1 cellular context compared by ENCODE assay signal in the genomic region with DNA sequence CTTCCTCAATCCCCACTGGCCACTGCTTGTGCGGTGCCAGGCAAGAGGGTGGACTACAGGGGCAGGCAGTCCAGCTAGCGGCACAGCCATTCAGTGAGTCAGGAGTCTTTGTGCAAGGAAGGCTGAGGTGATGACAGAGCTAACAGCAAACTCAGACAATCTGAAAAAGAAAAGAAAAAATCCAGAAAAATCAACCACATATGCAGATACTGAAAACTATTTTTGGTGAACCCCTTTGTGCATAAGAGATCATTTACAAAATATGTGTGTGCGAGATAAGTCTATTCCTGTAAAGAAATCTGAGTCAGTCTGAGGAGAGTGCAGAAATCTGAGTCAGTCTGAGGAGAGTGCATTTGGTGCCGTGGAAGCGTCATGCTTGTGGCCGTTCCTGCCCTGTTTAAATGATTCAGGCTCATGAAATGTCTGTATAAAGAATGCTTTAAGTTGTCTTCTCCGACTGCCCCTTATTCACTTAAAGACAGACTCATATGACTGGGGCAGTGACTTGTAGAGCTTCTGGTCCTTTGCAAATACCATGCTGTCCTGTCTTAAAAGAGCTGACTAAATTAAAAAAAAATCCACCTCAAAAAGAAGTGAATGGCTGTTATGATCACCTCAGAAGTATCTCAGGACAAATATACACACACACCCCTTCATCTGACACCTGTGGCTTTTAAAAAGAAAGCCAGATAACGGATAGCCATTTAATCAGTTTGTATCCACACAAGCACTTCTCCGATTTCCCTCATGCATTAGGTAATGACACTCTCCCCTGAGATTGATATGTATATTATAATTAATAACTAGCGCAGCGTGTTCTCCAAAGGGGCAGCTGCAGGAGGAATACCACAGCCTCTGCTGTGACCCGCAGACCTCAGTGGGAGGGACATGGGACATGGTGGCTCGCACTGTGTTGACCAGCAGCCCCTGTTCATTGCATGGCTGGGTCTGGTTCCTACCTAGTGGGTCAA.
TF ChIP-seq lines count a peak whose summit lies in the region.

No MANE protein-coding gene starts in this region.

TF ChIP-seq in HEK293, 187 proteins besides CTCF, POLR2A, EP300 and RAD21 (continued from another document and continues in another):
- TF ChIP-seq, protein P1, sequence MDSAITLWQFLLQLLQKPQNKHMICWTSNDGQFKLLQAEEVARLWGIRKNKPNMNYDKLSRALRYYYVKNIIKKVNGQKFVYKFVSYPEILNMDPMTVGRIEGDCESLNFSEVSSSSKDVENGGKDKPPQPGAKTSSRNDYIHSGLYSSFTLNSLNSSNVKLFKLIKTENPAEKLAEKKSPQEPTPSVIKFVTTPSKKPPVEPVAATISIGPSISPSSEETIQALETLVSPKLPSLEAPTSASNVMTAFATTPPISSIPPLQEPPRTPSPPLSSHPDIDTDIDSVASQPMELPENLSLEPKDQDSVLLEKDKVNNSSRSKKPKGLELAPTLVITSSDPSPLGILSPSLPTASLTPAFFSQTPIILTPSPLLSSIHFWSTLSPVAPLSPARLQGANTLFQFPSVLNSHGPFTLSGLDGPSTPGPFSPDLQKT (IDR thresholded peaks at IDR 0.05; ENCODE audit: borderline replicate concordance, low read depth, low read length), result no peak
- TF ChIP-seq SP3 (tag by site-specific recombination; IDR thresholded peaks at IDR 0.05) (no peak), KLF7 (tag by site-specific recombination; IDR thresholded peaks at IDR 0.05; ENCODE audit: borderline replicate concordance) (no peak; the same call in 1 of the 2 replicates), ZNF776 (tag by site-specific recombination; IDR thresholded peaks at IDR 0.05; ENCODE audit: borderline replicate concordance) (no peak), SALL2 (tag by site-specific recombination; IDR thresholded peaks at IDR 0.05; ENCODE audit: borderline replicate concordance) (no peak), KLF9 (tag by site-specific recombination; IDR thresholded peaks at IDR 0.05; ENCODE audit: low read depth) (peak; percentile 29; the same call in 1 of the 2 replicates), INSM2 (tag by site-specific recombination; IDR thresholded peaks at IDR 0.05) (no peak; the same call in 1 of the 2 replicates), ZNF335 (tag by site-specific recombination; conservative IDR thresholded peaks at IDR 0.05) (no peak), ZBTB26 (tag by site-specific recombination; optimal IDR thresholded peaks at IDR 0.05) (no peak), ZNF394 (tag by site-specific recombination; IDR thresholded peaks at IDR 0.05; ENCODE audit: borderline replicate concordance) (peak; percentile 35; the same call in 1 of the 2 replicates), ZNF692 (tag by site-specific recombination; IDR thresholded peaks at IDR 0.05) (no peak), ZNF473 (tag by site-specific recombination; IDR thresholded peaks at IDR 0.05) (no peak), OSR2 (tag by site-specific recombination; IDR thresholded peaks at IDR 0.05) (peak; percentile 77; the same call in 1 of the 2 replicates), ZFP69B (tag by site-specific recombination; IDR thresholded peaks at IDR 0.05) (no peak), ZNF704 (tag by site-specific recombination; IDR thresholded peaks at IDR 0.05) (no peak), ZNF433 (tag by site-specific recombination; IDR thresholded peaks at IDR 0.05; ENCODE audit: low read depth) (no peak), ZNF354C (tag by site-specific recombination; IDR thresholded peaks at IDR 0.05; ENCODE audit: borderline replicate concordance, low read depth) (no peak), KLF10 (tag by site-specific recombination; IDR thresholded peaks at IDR 0.05) (peak; percentile 94), ZIC2 (tag by site-specific recombination; IDR thresholded peaks at IDR 0.05) (peak; percentile 95), ZNF521 (tag by site-specific recombination; IDR thresholded peaks at IDR 0.05) (no peak), SCRT1 (tag by site-specific recombination; IDR thresholded peaks at IDR 0.05; ENCODE audit: borderline replicate concordance) (peak; percentile 89), ZNF658 (tag by site-specific recombination; IDR thresholded peaks at IDR 0.05) (no peak), OVOL3 (tag by site-specific recombination; IDR thresholded peaks at IDR 0.05) (peak; percentile 71; the same call in 1 of the 2 replicates), TCF7L2 (IDR thresholded peaks at IDR 0.05; ENCODE audit: borderline replicate concordance, low read depth, low read length) (no peak), ZNF623 (tag by site-specific recombination; IDR thresholded peaks at IDR 0.05) (no peak)
- TF ChIP-seq, protein P2, sequence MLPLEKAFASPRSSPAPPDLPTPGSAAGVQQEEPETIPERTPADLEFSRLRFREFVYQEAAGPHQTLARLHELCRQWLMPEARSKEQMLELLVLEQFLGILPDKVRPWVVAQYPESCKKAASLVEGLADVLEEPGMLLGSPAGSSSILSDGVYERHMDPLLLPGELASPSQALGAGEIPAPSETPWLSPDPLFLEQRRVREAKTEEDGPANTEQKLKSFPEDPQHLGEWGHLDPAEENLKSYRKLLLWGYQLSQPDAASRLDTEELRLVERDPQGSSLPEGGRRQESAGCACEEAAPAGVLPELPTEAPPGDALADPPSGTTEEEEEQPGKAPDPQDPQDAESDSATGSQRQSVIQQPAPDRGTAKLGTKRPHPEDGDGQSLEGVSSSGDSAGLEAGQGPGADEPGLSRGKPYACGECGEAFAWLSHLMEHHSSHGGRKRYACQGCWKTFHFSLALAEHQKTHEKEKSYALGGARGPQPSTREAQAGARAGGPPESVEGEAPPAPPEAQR (tag by site-specific recombination; IDR thresholded peaks at IDR 0.05), result no peak
- TF ChIP-seq, protein P3, sequence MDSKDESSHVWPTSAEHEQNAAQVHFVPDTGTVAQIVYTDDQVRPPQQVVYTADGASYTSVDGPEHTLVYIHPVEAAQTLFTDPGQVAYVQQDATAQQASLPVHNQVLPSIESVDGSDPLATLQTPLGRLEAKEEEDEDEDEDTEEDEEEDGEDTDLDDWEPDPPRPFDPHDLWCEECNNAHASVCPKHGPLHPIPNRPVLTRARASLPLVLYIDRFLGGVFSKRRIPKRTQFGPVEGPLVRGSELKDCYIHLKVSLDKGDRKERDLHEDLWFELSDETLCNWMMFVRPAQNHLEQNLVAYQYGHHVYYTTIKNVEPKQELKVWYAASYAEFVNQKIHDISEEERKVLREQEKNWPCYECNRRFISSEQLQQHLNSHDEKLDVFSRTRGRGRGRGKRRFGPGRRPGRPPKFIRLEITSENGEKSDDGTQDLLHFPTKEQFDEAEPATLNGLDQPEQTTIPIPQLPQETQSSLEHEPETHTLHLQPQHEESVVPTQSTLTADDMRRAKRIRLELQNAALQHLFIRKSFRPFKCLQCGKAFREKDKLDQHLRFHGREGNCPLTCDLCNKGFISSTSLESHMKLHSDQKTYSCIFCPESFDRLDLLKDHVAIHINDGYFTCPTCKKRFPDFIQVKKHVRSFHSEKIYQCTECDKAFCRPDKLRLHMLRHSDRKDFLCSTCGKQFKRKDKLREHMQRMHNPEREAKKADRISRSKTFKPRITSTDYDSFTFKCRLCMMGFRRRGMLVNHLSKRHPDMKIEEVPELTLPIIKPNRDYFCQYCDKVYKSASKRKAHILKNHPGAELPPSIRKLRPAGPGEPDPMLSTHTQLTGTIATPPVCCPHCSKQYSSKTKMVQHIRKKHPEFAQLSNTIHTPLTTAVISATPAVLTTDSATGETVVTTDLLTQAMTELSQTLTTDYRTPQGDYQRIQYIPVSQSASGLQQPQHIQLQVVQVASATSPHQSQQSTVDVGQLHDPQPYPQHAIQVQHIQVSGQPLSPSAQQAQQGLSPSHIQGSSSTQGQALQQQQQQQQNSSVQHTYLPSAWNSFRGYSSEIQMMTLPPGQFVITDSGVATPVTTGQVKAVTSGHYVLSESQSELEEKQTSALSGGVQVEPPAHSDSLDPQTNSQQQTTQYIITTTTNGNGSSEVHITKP (tag by site-specific recombination; IDR thresholded peaks at IDR 0.05), result no peak; the same call in 1 of the 2 replicates
- TF ChIP-seq, protein P4, sequence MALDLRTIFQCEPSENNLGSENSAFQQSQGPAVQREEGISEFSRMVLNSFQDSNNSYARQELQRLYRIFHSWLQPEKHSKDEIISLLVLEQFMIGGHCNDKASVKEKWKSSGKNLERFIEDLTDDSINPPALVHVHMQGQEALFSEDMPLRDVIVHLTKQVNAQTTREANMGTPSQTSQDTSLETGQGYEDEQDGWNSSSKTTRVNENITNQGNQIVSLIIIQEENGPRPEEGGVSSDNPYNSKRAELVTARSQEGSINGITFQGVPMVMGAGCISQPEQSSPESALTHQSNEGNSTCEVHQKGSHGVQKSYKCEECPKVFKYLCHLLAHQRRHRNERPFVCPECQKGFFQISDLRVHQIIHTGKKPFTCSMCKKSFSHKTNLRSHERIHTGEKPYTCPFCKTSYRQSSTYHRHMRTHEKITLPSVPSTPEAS (tag by site-specific recombination; IDR thresholded peaks at IDR 0.05), result no peak
- TF ChIP-seq, protein P5, sequence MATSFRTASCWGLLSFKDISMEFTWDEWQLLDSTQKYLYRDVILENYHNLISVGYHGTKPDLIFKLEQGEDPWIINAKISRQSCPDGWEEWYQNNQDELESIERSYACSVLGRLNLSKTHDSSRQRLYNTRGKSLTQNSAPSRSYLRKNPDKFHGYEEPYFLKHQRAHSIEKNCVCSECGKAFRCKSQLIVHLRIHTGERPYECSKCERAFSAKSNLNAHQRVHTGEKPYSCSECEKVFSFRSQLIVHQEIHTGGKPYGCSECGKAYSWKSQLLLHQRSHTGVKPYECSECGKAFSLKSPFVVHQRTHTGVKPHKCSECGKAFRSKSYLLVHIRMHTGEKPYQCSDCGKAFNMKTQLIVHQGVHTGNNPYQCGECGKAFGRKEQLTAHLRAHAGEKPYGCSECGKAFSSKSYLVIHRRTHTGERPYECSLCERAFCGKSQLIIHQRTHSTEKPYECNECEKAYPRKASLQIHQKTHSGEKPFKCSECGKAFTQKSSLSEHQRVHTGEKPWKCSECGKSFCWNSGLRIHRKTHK (tag by site-specific recombination; IDR thresholded peaks at IDR 0.05), result no peak
- TF ChIP-seq, protein P6, sequence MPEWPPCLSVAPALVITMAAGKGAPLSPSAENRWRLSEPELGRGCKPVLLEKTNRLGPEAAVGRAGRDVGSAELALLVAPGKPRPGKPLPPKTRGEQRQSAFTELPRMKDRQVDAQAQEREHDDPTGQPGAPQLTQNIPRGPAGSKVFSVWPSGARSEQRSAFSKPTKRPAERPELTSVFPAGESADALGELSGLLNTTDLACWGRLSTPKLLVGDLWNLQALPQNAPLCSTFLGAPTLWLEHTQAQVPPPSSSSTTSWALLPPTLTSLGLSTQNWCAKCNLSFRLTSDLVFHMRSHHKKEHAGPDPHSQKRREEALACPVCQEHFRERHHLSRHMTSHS (tag by site-specific recombination; IDR thresholded peaks at IDR 0.05), result no peak
- TF ChIP-seq, protein P7, sequence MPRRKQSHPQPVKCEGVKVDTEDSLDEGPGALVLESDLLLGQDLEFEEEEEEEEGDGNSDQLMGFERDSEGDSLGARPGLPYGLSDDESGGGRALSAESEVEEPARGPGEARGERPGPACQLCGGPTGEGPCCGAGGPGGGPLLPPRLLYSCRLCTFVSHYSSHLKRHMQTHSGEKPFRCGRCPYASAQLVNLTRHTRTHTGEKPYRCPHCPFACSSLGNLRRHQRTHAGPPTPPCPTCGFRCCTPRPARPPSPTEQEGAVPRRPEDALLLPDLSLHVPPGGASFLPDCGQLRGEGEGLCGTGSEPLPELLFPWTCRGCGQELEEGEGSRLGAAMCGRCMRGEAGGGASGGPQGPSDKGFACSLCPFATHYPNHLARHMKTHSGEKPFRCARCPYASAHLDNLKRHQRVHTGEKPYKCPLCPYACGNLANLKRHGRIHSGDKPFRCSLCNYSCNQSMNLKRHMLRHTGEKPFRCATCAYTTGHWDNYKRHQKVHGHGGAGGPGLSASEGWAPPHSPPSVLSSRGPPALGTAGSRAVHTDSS (tag by site-specific recombination; IDR thresholded peaks at IDR 0.05), result no peak
